8 cellular contexts compared by ENCODE assay signal in genomic region chr6:35496036-35496850, GRCh38. TPM values are rescaled to one million over a fixed set of nuclear protein-coding genes. Genes with fewer than 3 reads are reported as not detected.
DNase-seq lines count a peak whose midpoint lies in the region; ATAC-seq and TF ChIP-seq lines count a peak whose summit lies in the region.

No MANE protein-coding gene starts in this region.

- ATAC-seq in GM18870 (IDR thresholded peaks at IDR 0.05; ENCODE audit: unreplicated experiment) (no peak), HG03378 (IDR thresholded peaks at IDR 0.05; ENCODE audit: unreplicated experiment) (no peak)

- H3K27ac ChIP-seq in SJCRH30 (no peak overlapping the region; the same call in 1 of the 2 replicates), esophagus muscularis mucosa (replicated peaks in 1 of 4) (peak overlapping the region; percentile 97 to 100 (median 99))

- DNase-seq in SJCRH30, result peak; percentile 46 to 55
- no peak for DNase-seq in esophagus muscularis mucosa (ENCODE audit: extremely low spot score)
- DNase-seq in HPDE6-E6E7 (ENCODE audit: extremely low spot score), result no peak
- no peak for DNase-seq in medulla oblongata (ENCODE audit: extremely low spot score)

- H3K9me3 Mint-ChIP-seq in nephron, result no peaks in the 10 kb centered on the region

- no peaks in the 10 kb centered on the region for H3K36me3 Mint-ChIP-seq in nephron (ENCODE audit: low read depth)

- TF ChIP-seq POLR2A in esophagus muscularis mucosa (IDR thresholded peaks at IDR 0.05; ENCODE audit: low read depth), result peak; percentile 15

- TF ChIP-seq CTCF in esophagus muscularis mucosa (IDR thresholded peaks at IDR 0.05), result no peak
- no peak for TF ChIP-seq CTCF in nephron (IDR thresholded peaks at IDR 0.05; ENCODE audit: unreplicated experiment in 3 of 3)

- H3K27me3 Mint-ChIP-seq in nephron (ENCODE audit: low read depth), result no peaks in the 10 kb centered on the region

- H3K4me3 ChIP-seq in GM08714 (ENCODE audit: low read length) (peak overlapping the region; percentile 37), SJCRH30 (peak overlapping the region; percentile 73), esophagus muscularis mucosa (peak overlapping the region; percentile 84 to 99 (median 88))

- intact Hi-C loops in esophagus muscularis mucosa (cut with DNase I), result no loop called here

- H3K4me1 Mint-ChIP-seq in nephron, result peaks cover 65% of the 10 kb centered on the region

- H3K4me1 ChIP-seq in SJCRH30 (peaks cover 33% of the 10 kb centered on the region), esophagus muscularis mucosa (peaks cover 59 to 67% (median 64%) of the 10 kb centered on the region in 4 donors)

- H3K36me3 ChIP-seq in SJCRH30 (no peaks in the 10 kb centered on the region), esophagus muscularis mucosa (no peaks in the 10 kb centered on the region)

- H3K9me3 ChIP-seq in SJCRH30 (replicated peaks) (no peaks in the 10 kb centered on the region), esophagus muscularis mucosa (no peaks in the 10 kb centered on the region)

- TF ChIP-seq EP300 in esophagus muscularis mucosa (IDR thresholded peaks at IDR 0.05), result no peak

- H3K27ac Mint-ChIP-seq in nephron, result peak overlapping the region; percentile 93 to 98 (median 97)

- H3K27me3 ChIP-seq in SJCRH30 (no peaks in the 10 kb centered on the region), esophagus muscularis mucosa (no peaks in the 10 kb centered on the region)

- H3K4me3 Mint-ChIP-seq in nephron, result peak overlapping the region; percentile 89 to 95 (median 93)

- WGBS in esophagus muscularis mucosa, result 4% methylated on average over 30 of the region's 64 CpGs

RNA-seq across cellular contexts. Expression of gene TEAD3, which starts 0.6 kb away (rescaled TPM):
- 8.4 and 8.8 TPM in 2 replicates for total RNA-seq in SJCRH30 (2014; rRNA removed; shearing (Covaris generic))
- total RNA-seq in esophagus muscularis mucosa, result 100 to 1,000 TPM in 1 of 4 donors, 10 to 100 TPM in 3; 71.4 to 123 (median 78.5) TPM

RNA-seq across cellular contexts. Expression of gene TULP1, which starts 16.5 kb away (rescaled TPM):
- 0.15 TPM in 1 of 2 replicates, not detected in the other for total RNA-seq in SJCRH30 (2014; rRNA removed; shearing (Covaris generic))
- 1 to 10 TPM in 1 of 4 donors, not detected in 3; 1.2 TPM for total RNA-seq in esophagus muscularis mucosa

RNA-seq across cellular contexts. Expression of gene RPL10A, which starts 28.0 kb away (rescaled TPM):
- 2,010 and 2,016 TPM in 2 replicates for total RNA-seq in SJCRH30 (2014; rRNA removed; shearing (Covaris generic))
- 1,000 to 10,000 TPM; 1,484 to 1,840 (median 1,566) TPM for total RNA-seq in esophagus muscularis mucosa

RNA-seq across cellular contexts. Expression of gene FANCE, which starts 44.1 kb away (rescaled TPM):
- 10.5 and 10.9 TPM in 2 replicates for total RNA-seq in SJCRH30 (2014; rRNA removed; shearing (Covaris generic))
- total RNA-seq in esophagus muscularis mucosa, result 1 to 10 TPM; 1.7 to 6.3 (median 5.0) TPM

Comparison
In these comparisons a context has a peak if more than half of its experiments do, and no peak if none do; other contexts are left out.
1. H3K4me3 ChIP-seq: peak in every context shown above with its lines; median percentile 88 in esophagus muscularis mucosa; 73 in SJCRH30; 37 in GM08714.
2. DNase-seq: peak in SJCRH30 (2 of 2); none in esophagus muscularis mucosa (single experiment), HPDE6-E6E7 (single experiment) and medulla oblongata (single experiment).